In genomic region chr3:138297059-138297607, GRCh38 we compare ENCODE assay signal across 24 cellular contexts. TPM values are rescaled to one million over a fixed set of nuclear protein-coding genes. Genes with fewer than 3 reads are reported as not detected.
DNase-seq lines count a peak whose midpoint lies in the region; ATAC-seq lines count a peak whose summit lies in the region.
"Had no signal": no experiment of that assay in that cellular context is flagged by ENCODE, and none has a peak within 500 bp of the region (broad histone marks: within the 10 kb centered on the region; RNA-seq: fewer than 3 reads in every experiment).

No MANE protein-coding gene starts in this region.

- peaks cover 24% of the 10 kb centered on the region for H3K4me1 Mint-ChIP-seq in activated T-cell treated with anti-CD3 and anti-CD28 coated beads, Interleukin-2, amount 50 U/mL, for 4 hours (ENCODE audit: low read depth)
- H3K4me1 Mint-ChIP-seq: memory B cell had no signal

- H3K4me3 Mint-ChIP-seq in activated T-cell treated with anti-CD3 and anti-CD28 coated beads, Interleukin-2, amount 50 U/mL, for 4 hours = peak overlapping the region; percentile 24
- H3K4me3 Mint-ChIP-seq: memory B cell had no signal

- peaks cover 10 to 27% (median 18%) of the 10 kb centered on the region in 3 donors for H3K4me1 ChIP-seq in skeletal muscle tissue (ENCODE audit: control insufficient read depth in 3 of 3, insufficient read depth in 3 of 3, low read length in 3 of 3)
- H3K4me1 ChIP-seq: HAP-1, transverse colon had no signal

- H3K27ac ChIP-seq in skeletal muscle tissue (ENCODE audit: low read depth, low read length) = peak overlapping the region; percentile 23
- H3K27ac ChIP-seq: C4-2B, transverse colon had no signal

- H3K9me3 Mint-ChIP-seq in activated T-cell treated with anti-CD3 and anti-CD28 coated beads, Interleukin-2, amount 50 U/mL, for 4 hours = no peaks in the 10 kb centered on the region
- H3K9me3 Mint-ChIP-seq: memory B cell had no signal

- peaks cover 23% of the 10 kb centered on the region for H3K36me3 Mint-ChIP-seq in activated T-cell treated with anti-CD3 and anti-CD28 coated beads, Interleukin-2, amount 50 U/mL, for 4 hours (ENCODE audit: insufficient read depth)

- no peak overlapping the region for H3K4me3 ChIP-seq in skeletal muscle tissue (ENCODE audit: low read length in 3 of 3)
- H3K4me3 ChIP-seq: HAP-1, transverse colon had no signal

- no peaks in the 10 kb centered on the region for H3K27me3 ChIP-seq in skeletal muscle tissue (ENCODE audit: control insufficient read depth in 3 of 3, insufficient read depth in 3 of 3, low read length in 3 of 3)
- H3K27me3 ChIP-seq: transverse colon had no signal

- ATAC-seq in activated T-cell treated with anti-CD3 and anti-CD28 coated beads, Interleukin-2, amount 50 U/mL, for 4 hours = peak; percentile 35 to 48
- ATAC-seq in GM21529 (IDR thresholded peaks at IDR 0.05; ENCODE audit: unreplicated experiment) = peak; percentile 36
- ATAC-seq: Panc1 had no signal

- no peaks in the 10 kb centered on the region for H3K27me3 Mint-ChIP-seq in activated T-cell treated with anti-CD3 and anti-CD28 coated beads, Interleukin-2, amount 50 U/mL, for 4 hours (ENCODE audit: low read depth)
- H3K27me3 Mint-ChIP-seq: memory B cell had no signal

- no peak for DNase-seq in activated T-cell treated with anti-CD3 and anti-CD28 coated beads, Interleukin-2, amount 50 U/mL, for 4 hours
- DNase-seq in activated T-cell treated with anti-CD3 and anti-CD28 coated beads, Interleukin-2, amount 50 U/mL, for 1 hour = no peak
- peak; percentile 37 to 39 for DNase-seq in activated T-cell treated with anti-CD3 and anti-CD28 coated beads, Interleukin-2, amount 50 U/mL, for 48 hours
- DNase-seq in DMS53 treated with DMSO at 0.1 percent for 48 hours (lab: John Stamatoyannopoulos, UW; ENCODE audit: unreplicated experiment) (no peak), hypothalamus (lab: John Stamatoyannopoulos, UW) (no peak), NCI-H2107 treated with DMSO at 0.1 percent for 48 hours (lab: John Stamatoyannopoulos, UW; ENCODE audit: unreplicated experiment) (no peak)
- DNase-seq: activated CD4-positive, CD25-positive, alpha-beta regulatory T cell treated with anti-CD3 and anti-CD28 coated beads, Interleukin-2, amount 50 U/mL, for 72 hours; effector CD4-positive, alpha-beta T cell; foreskin fibroblast; Kasumi-1; MV-4-11; NCI-H510A treated with DMSO at 0.1 percent for 48 hours; NK-92 treated with Interleukin-12 subunit alpha and Interleukin-12 subunit beta, amount 100 ng/mL, for 24 hours; occipital lobe; SHP77 treated with DMSO at 0.1 percent for 48 hours; stimulated activated CD4-positive, alpha-beta T cell treated with anti-CD3 and anti-CD28 coated beads, Interleukin-4, amount 100 ng/mL, for 1 hour; transverse colon had no signal

- no peaks in the 10 kb centered on the region for H3K9me3 ChIP-seq in skeletal muscle tissue (ENCODE audit: control insufficient read depth in 3 of 3, low read length in 3 of 3)
- H3K9me3 ChIP-seq: HAP-1, transverse colon had no signal

- H3K36me3 ChIP-seq in skeletal muscle tissue (ENCODE audit: control insufficient read depth in 3 of 3, insufficient read depth in 3 of 3, low read length in 3 of 3) = peaks cover 23 to 38% (median 37%) of the 10 kb centered on the region in 3 donors

- no peak overlapping the region for H3K9ac ChIP-seq in skeletal muscle tissue (ENCODE audit: low read depth in 1 of 3, low read length in 3 of 3)

RNA-seq across cellular contexts. Expression of gene NME9, which starts 32.5 kb away (rescaled TPM):
- total RNA-seq in activated T-cell treated with anti-CD3 and anti-CD28 coated beads, Interleukin-2, amount 50 U/mL, for 4 hours = not detected
- not detected for total RNA-seq in skeletal muscle tissue
- total RNA-seq: epithelial cell of proximal tubule, transverse colon had no signal

RNA-seq across cellular contexts. Expression of gene MRAS, which starts 51.2 kb away (rescaled TPM):
- under 1 TPM; 0.19 to 0.56 (median 0.34) TPM for total RNA-seq in activated T-cell treated with anti-CD3 and anti-CD28 coated beads, Interleukin-2, amount 50 U/mL, for 4 hours
- total RNA-seq in skeletal muscle tissue = 28.7 TPM

Comparison
In these comparisons a context has a peak if more than half of its experiments do, and no peak if none do; other contexts are left out.
1. DNase-seq: peak in activated T-cell treated with anti-CD3 and anti-CD28 coated beads, Interleukin-2, amount 50 U/mL, for 48 hours (2 of 2); none in activated T-cell treated with anti-CD3 and anti-CD28 coated beads, Interleukin-2, amount 50 U/mL, for 4 hours (single experiment), activated T-cell treated with anti-CD3 and anti-CD28 coated beads, Interleukin-2, amount 50 U/mL, for 1 hour (single experiment), DMS53 treated with DMSO at 0.1 percent for 48 hours (single experiment), hypothalamus (0 of 51) and NCI-H2107 treated with DMSO at 0.1 percent for 48 hours (single experiment).
2. RNA of gene MRAS, which starts 51.2 kb away (total RNA-seq): 28.7 TPM in skeletal muscle tissue (single experiment); 0.19 to 0.56 TPM in activated T-cell treated with anti-CD3 and anti-CD28 coated beads, Interleukin-2, amount 50 U/mL, for 4 hours; every median in the first group is over 10 times any median in the second.